1 cellular context compared by ENCODE assay signal in genomic region chr1:941027-941587, GRCh38.
A peak's percentile ranks its signal among the peaks of the same experiment; 100 is the strongest.
TF ChIP-seq lines count a peak whose summit lies in the region.

No MANE protein-coding gene starts in this region.

TF ChIP-seq in HEK293, 187 proteins besides CTCF, POLR2A, EP300 and RAD21 (continued from another document):
- TF ChIP-seq ZBTB26 (tag by site-specific recombination; optimal IDR thresholded peaks at IDR 0.05) = peak; percentile 49
- no peak for TF ChIP-seq REPIN1 (tag by site-specific recombination; IDR thresholded peaks at IDR 0.05; ENCODE audit: low read depth)
- TF ChIP-seq ZNF121 (tag by site-specific recombination; IDR thresholded peaks at IDR 0.05) = 0 out of 2 replicates have a peak, but pooled peaks have one; percentile 10
- TF ChIP-seq PATZ1 (tag by site-specific recombination; IDR thresholded peaks at IDR 0.05) = peak; percentile 79
- no peak for TF ChIP-seq ZSCAN5A (tag by site-specific recombination; IDR thresholded peaks at IDR 0.05)
- 0 out of 2 replicates have a peak, but pooled peaks have one; percentile 29 for TF ChIP-seq PRDM2 (tag by site-specific recombination; IDR thresholded peaks at IDR 0.05; ENCODE audit: borderline replicate concordance)
- TF ChIP-seq ZNF501 (tag by site-specific recombination; IDR thresholded peaks at IDR 0.05) = no peak
- TF ChIP-seq ZNF561 (tag by site-specific recombination; IDR thresholded peaks at IDR 0.05; ENCODE audit: borderline replicate concordance) = no peak
- TF ChIP-seq PRDM4 (tag by site-specific recombination; IDR thresholded peaks at IDR 0.05) = no peak
- TF ChIP-seq ZNF146 (tag by site-specific recombination; IDR thresholded peaks at IDR 0.05) = no peak
- TF ChIP-seq GLIS1 (tag by site-specific recombination; IDR thresholded peaks at IDR 0.05) = peak; percentile 41; the same call in 1 of the 2 replicates
- 0 out of 2 replicates have a peak, but pooled peaks have one; percentile 4 for TF ChIP-seq ZNF423 (tag by site-specific recombination; IDR thresholded peaks at IDR 0.05)
- no peak for TF ChIP-seq ZNF202 (tag by site-specific recombination; IDR thresholded peaks at IDR 0.05; ENCODE audit: borderline replicate concordance)
- TF ChIP-seq BCL11A (tag by site-specific recombination; IDR thresholded peaks at IDR 0.05; ENCODE audit: low read depth) = peak; percentile 96
- no peak for TF ChIP-seq ZBTB48 (tag by site-specific recombination; IDR thresholded peaks at IDR 0.05)
- no peak for TF ChIP-seq ZNF639 (tag by site-specific recombination; IDR thresholded peaks at IDR 0.05)
- TF ChIP-seq ZNF629 (tag by site-specific recombination; IDR thresholded peaks at IDR 0.05) = 0 out of 2 replicates have a peak, but pooled peaks have one; percentile 13
- no peak for TF ChIP-seq ZNF549 (tag by site-specific recombination; IDR thresholded peaks at IDR 0.05)
- TF ChIP-seq RBAK (tag by site-specific recombination; IDR thresholded peaks at IDR 0.05) = no peak
- 0 out of 2 replicates have a peak, but pooled peaks have one; percentile 50 for TF ChIP-seq ZBTB20 (tag by site-specific recombination; IDR thresholded peaks at IDR 0.05)
- TF ChIP-seq ZNF785 (tag by site-specific recombination; IDR thresholded peaks at IDR 0.05) = no peak
- TF ChIP-seq KLF1 (tag by site-specific recombination; IDR thresholded peaks at IDR 0.05) = no peak
- no peak for TF ChIP-seq ZNF510 (tag by site-specific recombination; IDR thresholded peaks at IDR 0.05; ENCODE audit: insufficient replicate concordance)
- peak; percentile 34 for TF ChIP-seq ZEB2 (tag by site-specific recombination; IDR thresholded peaks at IDR 0.05)
- no peak for TF ChIP-seq TCF7L2 (IDR thresholded peaks at IDR 0.05; ENCODE audit: borderline replicate concordance, low read depth, low read length)
- 0 out of 2 replicates have a peak, but pooled peaks have one; percentile 4 for TF ChIP-seq ZNF341 (tag by site-specific recombination; IDR thresholded peaks at IDR 0.05; ENCODE audit: low read depth)
- no peak for TF ChIP-seq TSHZ1 (tag by site-specific recombination; IDR thresholded peaks at IDR 0.05; ENCODE audit: borderline replicate concordance)
- TF ChIP-seq ZBTB10 (tag by site-specific recombination; IDR thresholded peaks at IDR 0.05) = peak; percentile 97
- TF ChIP-seq ZNF324 (tag by site-specific recombination; IDR thresholded peaks at IDR 0.05) = no peak
- no peak for TF ChIP-seq ZNF837 (tag by site-specific recombination; IDR thresholded peaks at IDR 0.05)
- no peak for TF ChIP-seq ZNF747 (tag by site-specific recombination; IDR thresholded peaks at IDR 0.05)
- TF ChIP-seq ZNF354C (tag by site-specific recombination; IDR thresholded peaks at IDR 0.05; ENCODE audit: borderline replicate concordance, low read depth) = no peak
- 0 out of 2 replicates have a peak, but pooled peaks have one; percentile 20 for TF ChIP-seq ZNF792 (tag by site-specific recombination; IDR thresholded peaks at IDR 0.05)
- TF ChIP-seq EGR2 (tag by site-specific recombination; IDR thresholded peaks at IDR 0.05; ENCODE audit: low read depth) = no peak
- TF ChIP-seq ZNF391 (tag by site-specific recombination; IDR thresholded peaks at IDR 0.05; ENCODE audit: borderline replicate concordance, low read depth) = peak; percentile 44; the same call in 1 of the 2 replicates
- TF ChIP-seq GLIS2 (tag by site-specific recombination; IDR thresholded peaks at IDR 0.05) = peak; percentile 86
- TF ChIP-seq ZBTB17 (tag by site-specific recombination; IDR thresholded peaks at IDR 0.05) = no peak; the same call in 1 of the 2 replicates
